In genomic region chr6:156953478-156954146, GRCh38 we compare ENCODE assay signal across 1 cellular context.
TF ChIP-seq lines count a peak whose summit lies in the region.

No MANE protein-coding gene starts in this region.

TF ChIP-seq in HEK293, 187 proteins besides CTCF, POLR2A, EP300 and RAD21 (continued from another document):
- TF ChIP-seq ZNF132 (tag by site-specific recombination; IDR thresholded peaks at IDR 0.05; ENCODE audit: borderline replicate concordance) (no peak), ZNF549 (tag by site-specific recombination; IDR thresholded peaks at IDR 0.05) (0 out of 2 replicates have a peak, but pooled peaks have one; percentile 37), TCF7L2 (IDR thresholded peaks at IDR 0.05; ENCODE audit: borderline replicate concordance, low read depth, low read length) (peak; percentile 97), ZNF48 (tag by site-specific recombination; IDR thresholded peaks at IDR 0.05) (no peak), KLF10 (tag by site-specific recombination; IDR thresholded peaks at IDR 0.05) (peak; percentile 56), ZNF792 (tag by site-specific recombination; IDR thresholded peaks at IDR 0.05) (no peak), WT1 (tag by site-specific recombination; IDR thresholded peaks at IDR 0.05) (0 out of 2 replicates have a peak, but pooled peaks have one; percentile 25), ZNF555 (tag by site-specific recombination; conservative IDR thresholded peaks at IDR 0.05) (no peak), ZNF366 (tag by site-specific recombination; conservative IDR thresholded peaks at IDR 0.05) (peak; percentile 88), ZNF398 (tag by site-specific recombination; IDR thresholded peaks at IDR 0.05) (no peak), GLIS2 (tag by site-specific recombination; IDR thresholded peaks at IDR 0.05) (no peak), HOXC10 (CRISPR knock-in tag; IDR thresholded peaks at IDR 0.05) (no peak), SCRT1 (tag by site-specific recombination; IDR thresholded peaks at IDR 0.05; ENCODE audit: borderline replicate concordance) (no peak), FEZF1 (tag by site-specific recombination; IDR thresholded peaks at IDR 0.05) (peak; percentile 87), ZNF121 (tag by site-specific recombination; IDR thresholded peaks at IDR 0.05) (no peak), ZNF654 (tag by site-specific recombination; IDR thresholded peaks at IDR 0.05; ENCODE audit: low read depth) (peak; percentile 32), ZNF629 (tag by site-specific recombination; IDR thresholded peaks at IDR 0.05) (peak; percentile 68), HOXD13 (CRISPR knock-in tag; IDR thresholded peaks at IDR 0.05; ENCODE audit: borderline replicate concordance) (no peak)
- TF ChIP-seq, protein P1, sequence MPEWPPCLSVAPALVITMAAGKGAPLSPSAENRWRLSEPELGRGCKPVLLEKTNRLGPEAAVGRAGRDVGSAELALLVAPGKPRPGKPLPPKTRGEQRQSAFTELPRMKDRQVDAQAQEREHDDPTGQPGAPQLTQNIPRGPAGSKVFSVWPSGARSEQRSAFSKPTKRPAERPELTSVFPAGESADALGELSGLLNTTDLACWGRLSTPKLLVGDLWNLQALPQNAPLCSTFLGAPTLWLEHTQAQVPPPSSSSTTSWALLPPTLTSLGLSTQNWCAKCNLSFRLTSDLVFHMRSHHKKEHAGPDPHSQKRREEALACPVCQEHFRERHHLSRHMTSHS (tag by site-specific recombination; IDR thresholded peaks at IDR 0.05): no peak
- TF ChIP-seq, protein P2, sequence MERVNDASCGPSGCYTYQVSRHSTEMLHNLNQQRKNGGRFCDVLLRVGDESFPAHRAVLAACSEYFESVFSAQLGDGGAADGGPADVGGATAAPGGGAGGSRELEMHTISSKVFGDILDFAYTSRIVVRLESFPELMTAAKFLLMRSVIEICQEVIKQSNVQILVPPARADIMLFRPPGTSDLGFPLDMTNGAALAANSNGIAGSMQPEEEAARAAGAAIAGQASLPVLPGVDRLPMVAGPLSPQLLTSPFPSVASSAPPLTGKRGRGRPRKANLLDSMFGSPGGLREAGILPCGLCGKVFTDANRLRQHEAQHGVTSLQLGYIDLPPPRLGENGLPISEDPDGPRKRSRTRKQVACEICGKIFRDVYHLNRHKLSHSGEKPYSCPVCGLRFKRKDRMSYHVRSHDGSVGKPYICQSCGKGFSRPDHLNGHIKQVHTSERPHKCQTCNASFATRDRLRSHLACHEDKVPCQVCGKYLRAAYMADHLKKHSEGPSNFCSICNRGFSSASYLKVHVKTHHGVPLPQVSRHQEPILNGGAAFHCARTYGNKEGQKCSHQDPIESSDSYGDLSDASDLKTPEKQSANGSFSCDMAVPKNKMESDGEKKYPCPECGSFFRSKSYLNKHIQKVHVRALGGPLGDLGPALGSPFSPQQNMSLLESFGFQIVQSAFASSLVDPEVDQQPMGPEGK (tag by site-specific recombination; IDR thresholded peaks at IDR 0.05): no peak
